8 cellular contexts compared by ENCODE assay signal in genomic region chr2:17813015-17813741, GRCh38. TPM values are rescaled to one million over a fixed set of nuclear protein-coding genes. Genes with fewer than 3 reads are reported as not detected.
A peak's percentile ranks its signal among the peaks of the same experiment; 100 is the strongest.
DNase-seq lines count a peak whose midpoint lies in the region; ATAC-seq and TF ChIP-seq lines count a peak whose summit lies in the region.

No MANE protein-coding gene starts in this region.

- H3K36me3 ChIP-seq in OCI-LY3 (replicated peaks; ENCODE audit: low read depth, low read length) = no peaks in the 10 kb centered on the region

- H4K20me1 ChIP-seq in OCI-LY3 (ENCODE audit: insufficient read depth, low read length) = no peaks in the 10 kb centered on the region

- DNase-seq in osteocyte (ENCODE audit: extremely low spot score, unreplicated experiment) (peak; percentile 2), HK-2 (ENCODE audit: unreplicated experiment) (no peak), NCI-H1417 (lab: John Stamatoyannopoulos, UW) (no peak), NCI-H1436 (lab: John Stamatoyannopoulos, UW) (no peak)
- DNase-seq in activated CD4-positive, alpha-beta memory T cell treated with anti-CD3 and anti-CD28 coated beads for 36 hours = no peak

- H2AFZ ChIP-seq in OCI-LY3 (ENCODE audit: low read depth, low read length) = no peak overlapping the region

- H3K27ac Mint-ChIP-seq in osteocyte (ENCODE audit: unreplicated experiment) = no peak overlapping the region
- no peak overlapping the region for H3K27ac Mint-ChIP-seq in activated CD4-positive, alpha-beta memory T cell treated with anti-CD3 and anti-CD28 coated beads for 36 hours

- no peaks in the 10 kb centered on the region for H3K27me3 ChIP-seq in OCI-LY3 (ENCODE audit: low read depth, low read length)

- intact Hi-C loops in activated CD4-positive, alpha-beta memory T cell treated with anti-CD3 and anti-CD28 coated beads for 36 hours (cut with micrococcal nuclease) = no loop called here

- H3K4me3 Mint-ChIP-seq in osteocyte (ENCODE audit: unreplicated experiment) = no peak overlapping the region
- no peak overlapping the region for H3K4me3 Mint-ChIP-seq in activated CD4-positive, alpha-beta memory T cell treated with anti-CD3 and anti-CD28 coated beads for 36 hours

- TF ChIP-seq CTCF in OCI-LY3 (IDR thresholded peaks at IDR 0.05; ENCODE audit: low read depth, low read length) (no peak), osteocyte (IDR thresholded peaks at IDR 0.05) (no peak)

- peaks cover 10% of the 10 kb centered on the region for H3K27me3 Mint-ChIP-seq in osteocyte (ENCODE audit: unreplicated experiment)
- H3K27me3 Mint-ChIP-seq in activated CD4-positive, alpha-beta memory T cell treated with anti-CD3 and anti-CD28 coated beads for 36 hours = peaks cover 10% of the 10 kb centered on the region

- no peaks in the 10 kb centered on the region for H3K79me2 ChIP-seq in OCI-LY3 (ENCODE audit: low read length)

- H3K27ac ChIP-seq in OCI-LY3 (ENCODE audit: low read length) = peak overlapping the region; percentile 96

- H3K36me3 Mint-ChIP-seq in osteocyte (ENCODE audit: unreplicated experiment) = no peaks in the 10 kb centered on the region
- no peaks in the 10 kb centered on the region for H3K36me3 Mint-ChIP-seq in activated CD4-positive, alpha-beta memory T cell treated with anti-CD3 and anti-CD28 coated beads for 36 hours

- peak overlapping the region; percentile 51 for H3K4me3 ChIP-seq in OCI-LY3 (ENCODE audit: low read length)

- no peaks in the 10 kb centered on the region for H3K9me3 ChIP-seq in OCI-LY3 (ENCODE audit: insufficient read depth, low read length)

- H3K4me2 ChIP-seq in OCI-LY3 (ENCODE audit: low read length) = peak overlapping the region; percentile 77

- ATAC-seq in GM18517 (IDR thresholded peaks at IDR 0.05; ENCODE audit: unreplicated experiment) = peak; percentile 59
- peak; percentile 50 for ATAC-seq in HG02840 (IDR thresholded peaks at IDR 0.05; ENCODE audit: low FRiP score, unreplicated experiment)

- CTCF ChIA-PET in activated CD4-positive, alpha-beta memory T cell treated with anti-CD3 and anti-CD28 coated beads for 36 hours (lab: Charles Lee) = interaction anchor here (1.5 kb wide), 1 partner anchor 93 kb away, joined by 3 read pairs; no protein-coding TSS in a partner anchor

- no peaks in the 10 kb centered on the region for H3K4me1 Mint-ChIP-seq in osteocyte (ENCODE audit: unreplicated experiment)
- no peaks in the 10 kb centered on the region for H3K4me1 Mint-ChIP-seq in activated CD4-positive, alpha-beta memory T cell treated with anti-CD3 and anti-CD28 coated beads for 36 hours (ENCODE audit: low read depth)

- H3K9me3 Mint-ChIP-seq in osteocyte (ENCODE audit: unreplicated experiment) = no peaks in the 10 kb centered on the region
- H3K9me3 Mint-ChIP-seq in activated CD4-positive, alpha-beta memory T cell treated with anti-CD3 and anti-CD28 coated beads for 36 hours = no peaks in the 10 kb centered on the region

- H3K9ac ChIP-seq in OCI-LY3 (ENCODE audit: low read length) = peak overlapping the region; percentile 66

- POLR2A ChIA-PET in activated CD4-positive, alpha-beta memory T cell treated with anti-CD3 and anti-CD28 coated beads for 36 hours (lab: Charles Lee) = no interaction called here

- peaks cover 70% of the 10 kb centered on the region for H3K4me1 ChIP-seq in OCI-LY3 (ENCODE audit: low read length)

RNA-seq across cellular contexts. Expression of gene MSGN1, which starts 3.1 kb away (rescaled TPM):
- not detected in 2 replicates for total RNA-seq in osteocyte
- total RNA-seq in activated CD4-positive, alpha-beta memory T cell treated with anti-CD3 and anti-CD28 coated beads for 36 hours = not detected

RNA-seq across cellular contexts. Expression of gene GEN1, which starts 59.2 kb away (rescaled TPM):
- total RNA-seq in osteocyte = 5.5 and 11.0 TPM in 2 replicates
- 10 to 100 TPM; 24.0 to 30.9 TPM for total RNA-seq in activated CD4-positive, alpha-beta memory T cell treated with anti-CD3 and anti-CD28 coated beads for 36 hours

RNA-seq across cellular contexts. Expression of gene SMC6, which starts 59.6 kb away (rescaled TPM):
- 21.3 and 22.5 TPM in 2 replicates for total RNA-seq in osteocyte
- total RNA-seq in activated CD4-positive, alpha-beta memory T cell treated with anti-CD3 and anti-CD28 coated beads for 36 hours = 10 to 100 TPM; 21.4 to 22.7 TPM
